In the genomic region with DNA sequence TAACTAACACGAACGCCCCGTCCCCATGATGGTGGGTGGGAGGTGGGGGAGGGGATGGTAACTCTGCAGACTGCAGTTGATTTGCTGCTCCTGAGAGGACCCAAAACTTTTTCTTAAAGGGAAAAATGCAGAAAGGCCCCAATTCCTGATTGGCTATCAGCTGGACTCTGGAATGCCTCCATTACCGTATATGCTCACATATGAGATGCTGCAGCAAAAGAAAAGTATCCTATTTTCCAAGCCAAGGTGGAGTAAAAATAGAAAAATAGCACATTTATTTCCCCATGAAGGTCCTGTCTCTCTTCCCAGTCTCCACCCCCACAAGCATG, we compare ENCODE assay signal across 21 cellular contexts.
A peak's percentile ranks its signal among the peaks of the same experiment; 100 is the strongest.
DNase-seq lines count a peak whose midpoint lies in the region; ATAC-seq and TF ChIP-seq lines count a peak whose summit lies in the region.
"Had no signal": no experiment of that assay in that cellular context is flagged by ENCODE, and none has a peak within 500 bp of the region (broad histone marks: within the 10 kb centered on the region; RNA-seq: fewer than 3 reads in every experiment).

No MANE protein-coding gene starts in this region.

- no peaks in the 10 kb centered on the region for H3K9me2 ChIP-seq in GM23338 (ENCODE audit: insufficient read depth)

- peak overlapping the region; percentile 59 for H3K4me2 ChIP-seq in GM23338
- H3K4me2 ChIP-seq in trophoblast cell (ENCODE audit: low read length): peak overlapping the region; percentile 21

- H4K91ac ChIP-seq in trophoblast cell (ENCODE audit: low read depth, low read length): peak overlapping the region; percentile 56

- no peak overlapping the region for H2AFZ ChIP-seq in GM23338
- no peak overlapping the region for H2AFZ ChIP-seq in trophoblast cell (ENCODE audit: insufficient read depth, low read length, poor library complexity)
- H2AFZ ChIP-seq: GM23248 had no signal

- H4K8ac ChIP-seq in trophoblast cell (ENCODE audit: low read depth, low read length): peak overlapping the region; percentile 47

- H3K9me3 ChIP-seq in iPS-15b (ENCODE audit: control insufficient read depth, insufficient read depth, low read length): no peaks in the 10 kb centered on the region
- H3K9me3 ChIP-seq in trophoblast cell (ENCODE audit: insufficient read depth, low read depth, low read length): peaks cover 2% of the 10 kb centered on the region
- H3K9me3 ChIP-seq: neutrophil had no signal

- H3K14ac ChIP-seq in trophoblast cell (ENCODE audit: low read length): no peak overlapping the region

- DNase-seq in GM23338 (ENCODE audit: low spot score): peak; percentile 92
- no peak for DNase-seq in activated naive CD8-positive, alpha-beta T cell treated with anti-CD3 and anti-CD28 coated beads for 36 hours
- no peak for DNase-seq in trophoblast cell
- DNase-seq in NCI-H2171 (lab: John Stamatoyannopoulos, UW): no peak
- no peak for DNase-seq in glomerular visceral epithelial cell (ENCODE audit: extremely low spot score)
- DNase-seq in occipital lobe (lab: John Stamatoyannopoulos, UW): no peak
- DNase-seq: activated B cell treated with CpG ODN at 0.5 μM for 24 hours; DND-41; erythroblast; GM23248; mammary epithelial cell; NCI-H2029 treated with DMSO at 0.1 percent for 48 hours; NCI-H524 treated with DMSO at 0.1 percent for 48 hours; Right ventricle myocardium superior; stimulated activated naive CD8-positive, alpha-beta T cell treated with anti-CD3 and anti-CD28 coated beads, Interleukin-15, Interleukin-2, amounts not matched to agents 100 U/mL and 50 U/mL, for 24 hours; upper lobe of left lung had no signal

- H3K4me1 Mint-ChIP-seq in GM23338: peaks cover 54% of the 10 kb centered on the region
- peaks cover 44% of the 10 kb centered on the region for H3K4me1 Mint-ChIP-seq in activated naive CD8-positive, alpha-beta T cell treated with anti-CD3 and anti-CD28 coated beads for 36 hours

- peaks cover 6% of the 10 kb centered on the region for H3K79me1 ChIP-seq in trophoblast cell (ENCODE audit: low read length)

- no CpG with 5 or more reads among the region's 4 CpGs for WGBS in trophoblast cell (ENCODE audit: extremely low coverage, insufficient coverage, insufficient read length)

- no peaks in the 10 kb centered on the region for H4K20me1 ChIP-seq in GM23338 (replicated peaks; ENCODE audit: insufficient read depth)

- no peak overlapping the region for H3K18ac ChIP-seq in trophoblast cell (ENCODE audit: low read length)

- peaks cover 14% of the 10 kb centered on the region for H3K27me3 Mint-ChIP-seq in GM23338 (ENCODE audit: insufficient read depth, low read depth, poor library complexity)
- H3K27me3 Mint-ChIP-seq in activated naive CD8-positive, alpha-beta T cell treated with anti-CD3 and anti-CD28 coated beads for 36 hours: no peaks in the 10 kb centered on the region
- H3K27me3 Mint-ChIP-seq: activated B cell treated with CpG ODN at 0.5 μM for 24 hours had no signal

- no peak overlapping the region for H3K4ac ChIP-seq in trophoblast cell (ENCODE audit: low read depth, low read length)

- peak; percentile 77 for ATAC-seq in GM23338
- ATAC-seq in GM21423 (IDR thresholded peaks at IDR 0.05; ENCODE audit: unreplicated experiment): no peak
- ATAC-seq: CD8-positive, alpha-beta T cell; stimulated activated naive CD8-positive, alpha-beta T cell treated with anti-CD3 and anti-CD28 coated beads, Interleukin-15, Interleukin-2, amounts not matched to agents 100 U/mL and 50 U/mL, for 24 hours had no signal

- H3K4me3 ChIP-seq in GM23338 (peak overlapping the region; percentile 17), iPS-15b (ENCODE audit: low read depth, low read length) (peak overlapping the region; percentile 31), trophoblast cell (ENCODE audit: low read depth, low read length) (no peak overlapping the region)
- H3K4me3 ChIP-seq: GM23248, K562, upper lobe of left lung had no signal

- peaks cover 3% of the 10 kb centered on the region; the same call in 1 of the 3 replicates for H3K9me3 Mint-ChIP-seq in GM23338
- H3K9me3 Mint-ChIP-seq in activated naive CD8-positive, alpha-beta T cell treated with anti-CD3 and anti-CD28 coated beads for 36 hours: peaks cover 17% of the 10 kb centered on the region

- H2AK5ac ChIP-seq in trophoblast cell (ENCODE audit: low read length): no peak overlapping the region

- H3K23ac ChIP-seq in trophoblast cell (ENCODE audit: low read length): no peak overlapping the region

- H3K36me3 ChIP-seq in GM23338 (ENCODE audit: insufficient read depth) (no peaks in the 10 kb centered on the region), iPS-15b (ENCODE audit: control insufficient read depth, insufficient read depth, low read length) (no peaks in the 10 kb centered on the region), trophoblast cell (ENCODE audit: control insufficient read depth in 1 of 2, insufficient read depth in 2 of 2, low read length in 2 of 2) (no peaks in the 10 kb centered on the region)
- H3K36me3 ChIP-seq: neutrophil, upper lobe of left lung had no signal

- TF ChIP-seq CTCF in GM23338 (conservative IDR thresholded peaks at IDR 0.05; ENCODE audit: low read depth in 2 of 2): no peak

- no peak overlapping the region for H2BK5ac ChIP-seq in trophoblast cell (ENCODE audit: low read depth, low read length, poor library complexity)

- H3K9ac ChIP-seq in iPS-15b (ENCODE audit: low read depth, low read length) (no peak overlapping the region), trophoblast cell (ENCODE audit: low read length) (no peak overlapping the region)
- H3K9ac ChIP-seq: GM23248 had no signal

- H4K12ac ChIP-seq in trophoblast cell (ENCODE audit: low read depth, low read length): no peak overlapping the region

- peaks cover 7% of the 10 kb centered on the region; the same call in 1 of the 2 replicates for H3F3A ChIP-seq in GM23338 (replicated peaks; ENCODE audit: low read depth)

- H2BK12ac ChIP-seq in trophoblast cell (ENCODE audit: low read length): peak overlapping the region; percentile 1

- H3K4me3 Mint-ChIP-seq in GM23338: peak overlapping the region; percentile 58
- H3K4me3 Mint-ChIP-seq in activated naive CD8-positive, alpha-beta T cell treated with anti-CD3 and anti-CD28 coated beads for 36 hours: no peak overlapping the region
- H3K4me3 Mint-ChIP-seq: activated B cell treated with CpG ODN at 0.5 μM for 24 hours; CD8-positive, alpha-beta T cell had no signal

- no peaks in the 10 kb centered on the region for H3K27me3 ChIP-seq in GM23338 (ENCODE audit: insufficient read depth)
- H3K27me3 ChIP-seq in iPS-15b (ENCODE audit: control insufficient read depth, insufficient read depth, low read length): no peaks in the 10 kb centered on the region
- no peaks in the 10 kb centered on the region for H3K27me3 ChIP-seq in trophoblast cell (ENCODE audit: insufficient read depth, low read length)
- H3K27me3 ChIP-seq: neutrophil, upper lobe of left lung had no signal

- H3K36me3 Mint-ChIP-seq in GM23338 (ENCODE audit: low read depth): no peaks in the 10 kb centered on the region
- H3K36me3 Mint-ChIP-seq in activated naive CD8-positive, alpha-beta T cell treated with anti-CD3 and anti-CD28 coated beads for 36 hours: peaks cover 14% of the 10 kb centered on the region

- peak overlapping the region; percentile 98 for H3K27ac Mint-ChIP-seq in GM23338
- H3K27ac Mint-ChIP-seq in activated naive CD8-positive, alpha-beta T cell treated with anti-CD3 and anti-CD28 coated beads for 36 hours: peak overlapping the region; percentile 97
- H3K27ac Mint-ChIP-seq: CD8-positive, alpha-beta T cell had no signal

- peak overlapping the region; percentile 0 for H2BK120ac ChIP-seq in trophoblast cell (ENCODE audit: insufficient read depth, low read length, poor library complexity)

- H3K79me2 ChIP-seq in GM23338 (replicated peaks; ENCODE audit: insufficient read depth): no peaks in the 10 kb centered on the region
- H3K79me2 ChIP-seq in trophoblast cell (ENCODE audit: control insufficient read depth, insufficient read depth, low read length, poor library complexity): no peaks in the 10 kb centered on the region

- H3K27ac ChIP-seq in GM23338 (ENCODE audit: low read depth) (peak overlapping the region; percentile 86), trophoblast cell (ENCODE audit: low read depth, low read length) (no peak overlapping the region)
- H3K27ac ChIP-seq: GM23248, neutrophil, upper lobe of left lung had no signal

- H3K4me1 ChIP-seq in GM23338 (ENCODE audit: insufficient read depth): peaks cover 23% of the 10 kb centered on the region
- H3K4me1 ChIP-seq in iPS-15b (ENCODE audit: control insufficient read depth, insufficient read depth, low read length): peaks cover 25% of the 10 kb centered on the region
- peaks cover 10 to 22% of the 10 kb centered on the region in 2 experiments for H3K4me1 ChIP-seq in trophoblast cell (ENCODE audit: control insufficient read depth in 1 of 2, insufficient read depth in 2 of 2, low read length in 2 of 2)

TF ChIP-seq in GM23338, 12 proteins besides CTCF, POLR2A, EP300 and RAD21:
- TF ChIP-seq POLR2AphosphoS5 (IDR thresholded peaks at IDR 0.05; ENCODE audit: low read depth) (peak; percentile 53; the same call in 1 of the 2 replicates), ZNF331 (CRISPR knock-in tag; IDR thresholded peaks at IDR 0.05; ENCODE audit: low read depth) (no peak), JUNB (IDR thresholded peaks at IDR 0.05; ENCODE audit: unreplicated experiment) (no peak)
- TF ChIP-seq, protein P1, sequence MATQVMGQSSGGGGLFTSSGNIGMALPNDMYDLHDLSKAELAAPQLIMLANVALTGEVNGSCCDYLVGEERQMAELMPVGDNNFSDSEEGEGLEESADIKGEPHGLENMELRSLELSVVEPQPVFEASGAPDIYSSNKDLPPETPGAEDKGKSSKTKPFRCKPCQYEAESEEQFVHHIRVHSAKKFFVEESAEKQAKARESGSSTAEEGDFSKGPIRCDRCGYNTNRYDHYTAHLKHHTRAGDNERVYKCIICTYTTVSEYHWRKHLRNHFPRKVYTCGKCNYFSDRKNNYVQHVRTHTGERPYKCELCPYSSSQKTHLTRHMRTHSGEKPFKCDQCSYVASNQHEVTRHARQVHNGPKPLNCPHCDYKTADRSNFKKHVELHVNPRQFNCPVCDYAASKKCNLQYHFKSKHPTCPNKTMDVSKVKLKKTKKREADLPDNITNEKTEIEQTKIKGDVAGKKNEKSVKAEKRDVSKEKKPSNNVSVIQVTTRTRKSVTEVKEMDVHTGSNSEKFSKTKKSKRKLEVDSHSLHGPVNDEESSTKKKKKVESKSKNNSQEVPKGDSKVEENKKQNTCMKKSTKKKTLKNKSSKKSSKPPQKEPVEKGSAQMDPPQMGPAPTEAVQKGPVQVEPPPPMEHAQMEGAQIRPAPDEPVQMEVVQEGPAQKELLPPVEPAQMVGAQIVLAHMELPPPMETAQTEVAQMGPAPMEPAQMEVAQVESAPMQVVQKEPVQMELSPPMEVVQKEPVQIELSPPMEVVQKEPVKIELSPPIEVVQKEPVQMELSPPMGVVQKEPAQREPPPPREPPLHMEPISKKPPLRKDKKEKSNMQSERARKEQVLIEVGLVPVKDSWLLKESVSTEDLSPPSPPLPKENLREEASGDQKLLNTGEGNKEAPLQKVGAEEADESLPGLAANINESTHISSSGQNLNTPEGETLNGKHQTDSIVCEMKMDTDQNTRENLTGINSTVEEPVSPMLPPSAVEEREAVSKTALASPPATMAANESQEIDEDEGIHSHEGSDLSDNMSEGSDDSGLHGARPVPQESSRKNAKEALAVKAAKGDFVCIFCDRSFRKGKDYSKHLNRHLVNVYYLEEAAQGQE (IDR thresholded peaks at IDR 0.05; ENCODE audit: unreplicated experiment): no peak
